Comparison of ENCODE assay signal across 8 cellular contexts in genomic region chr9:38026021-38026809, GRCh38. TPM values are rescaled to one million over a fixed set of nuclear protein-coding genes. Genes with fewer than 3 reads are reported as not detected.
DNase-seq lines count a peak whose midpoint lies in the region; ATAC-seq, FAIRE-seq and TF ChIP-seq lines count a peak whose summit lies in the region.

No MANE protein-coding gene starts in this region.

- no peaks in the 10 kb centered on the region for H3K9me3 Mint-ChIP-seq in nephron

- H3K4me1 ChIP-seq in effector memory CD4-positive, alpha-beta T cell (ENCODE audit: control insufficient read depth, insufficient read depth, low read length, poor library complexity, severe bottlenecking), result no peaks in the 10 kb centered on the region

- intact Hi-C loops in dorsolateral prefrontal cortex (cut with DNase I), result no loop called here

- H3K36me3 Mint-ChIP-seq in nephron (ENCODE audit: low read depth), result no peaks in the 10 kb centered on the region

- peak overlapping the region; percentile 81 to 92 (median 91) for H3K27ac Mint-ChIP-seq in nephron

- H3K36me3 ChIP-seq in effector memory CD4-positive, alpha-beta T cell (ENCODE audit: control insufficient read depth, insufficient read depth, low read length), result no peaks in the 10 kb centered on the region

- no peak overlapping the region for H3K4me3 ChIP-seq in dorsolateral prefrontal cortex
- no peak overlapping the region for H3K4me3 ChIP-seq in effector memory CD4-positive, alpha-beta T cell (ENCODE audit: insufficient read depth, low read depth, low read length, poor library complexity, severe bottlenecking)

- ATAC-seq in HG02852 (IDR thresholded peaks at IDR 0.05; ENCODE audit: unreplicated experiment) (no peak), HG03280 (IDR thresholded peaks at IDR 0.05; ENCODE audit: unreplicated experiment) (no peak)

- peaks cover 74% of the 10 kb centered on the region for H3K4me1 Mint-ChIP-seq in nephron

- TF ChIP-seq CTCF in dorsolateral prefrontal cortex (IDR thresholded peaks at IDR 0.05 in 54 of 56, conservative IDR thresholded peaks at IDR 0.05 in 2 of 56; ENCODE audit: low read depth in 1 of 56, partially characterized antibody in 56 of 56), result no peak
- TF ChIP-seq CTCF in nephron (IDR thresholded peaks at IDR 0.05; ENCODE audit: unreplicated experiment in 3 of 3), result no peak

- peak overlapping the region in 2 of 3 experiments; percentile 6 to 42 for H3K4me3 Mint-ChIP-seq in nephron

- peak; percentile 93 for DNase-seq in GM04503 (ENCODE audit: low read depth)
- peak; percentile 87 for DNase-seq in NCI-H2107 treated with DMSO at 0.1 percent for 48 hours (lab: John Stamatoyannopoulos, UW; ENCODE audit: unreplicated experiment)
- DNase-seq in dorsolateral prefrontal cortex, result no peak
- DNase-seq in effector memory CD4-positive, alpha-beta T cell, result no peak
- DNase-seq in GM19239 (ENCODE audit: insufficient read length, low spot score), result no peak

- H3K27me3 ChIP-seq in dorsolateral prefrontal cortex, result no peaks in the 10 kb centered on the region
- no peaks in the 10 kb centered on the region for H3K27me3 ChIP-seq in effector memory CD4-positive, alpha-beta T cell (replicated peaks; ENCODE audit: control insufficient read depth, insufficient read depth, low read length, poor library complexity, severe bottlenecking)

- H3K27ac ChIP-seq in dorsolateral prefrontal cortex, result peak overlapping the region in 58 of 59 donors; percentile 10 to 94 (median 81)
- H3K27ac ChIP-seq in effector memory CD4-positive, alpha-beta T cell (ENCODE audit: insufficient read depth, low read length, poor library complexity, severe bottlenecking), result no peak overlapping the region

- H3K27me3 Mint-ChIP-seq in nephron (ENCODE audit: low read depth), result peaks cover 3% of the 10 kb centered on the region

- FAIRE-seq in GM19239 (lab: Jason Lieb, UNC), result no peak

- H3K9me3 ChIP-seq in effector memory CD4-positive, alpha-beta T cell (ENCODE audit: control insufficient read depth, low read length), result no peaks in the 10 kb centered on the region

RNA-seq across cellular contexts. Expression of gene SHB, which starts 42.8 kb away (rescaled TPM):
- 10 to 100 TPM in 104 of 120 experiments, 1 to 10 TPM in 16; 6.0 to 49.5 (median 17.2) TPM for total RNA-seq in dorsolateral prefrontal cortex

Comparison
In these comparisons a context has a peak if more than half of its experiments do, and no peak if none do; other contexts are left out.
1. DNase-seq: peak in GM04503 (single experiment) and NCI-H2107 treated with DMSO at 0.1 percent for 48 hours (single experiment); none in dorsolateral prefrontal cortex (0 of 10), effector memory CD4-positive, alpha-beta T cell (0 of 3) and GM19239 (single experiment).